ENCODE assay signal across 11 cellular contexts in the genomic region with DNA sequence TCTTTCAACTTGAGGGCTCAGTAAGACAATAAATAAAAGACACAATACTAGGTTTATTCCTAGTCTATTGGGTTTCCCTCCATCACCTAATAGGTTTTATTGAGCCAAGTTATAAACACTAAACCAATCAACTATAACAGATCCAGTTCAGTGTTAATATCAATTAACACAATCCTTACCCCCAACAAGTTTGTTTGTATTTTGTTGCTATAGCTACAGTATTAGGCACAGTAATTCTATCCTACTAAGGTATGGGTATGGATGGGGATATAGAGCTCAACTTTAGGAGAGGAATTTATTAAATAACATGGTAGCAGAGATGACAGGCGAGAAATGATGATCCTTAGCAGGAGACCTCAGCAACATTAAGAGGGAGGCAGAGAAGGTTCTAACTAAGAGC. TPM values are rescaled to one million over a fixed set of nuclear protein-coding genes. Genes with fewer than 3 reads are reported as not detected.
DNase-seq lines count a peak whose midpoint lies in the region; ATAC-seq and TF ChIP-seq lines count a peak whose summit lies in the region.
"Had no signal": no experiment of that assay in that cellular context is flagged by ENCODE, and none has a peak within 500 bp of the region (broad histone marks: within the 10 kb centered on the region; RNA-seq: fewer than 3 reads in every experiment).

No MANE protein-coding gene starts in this region.

- no peak overlapping the region for H3K4me2 ChIP-seq in mammary epithelial cell (ENCODE audit: insufficient read depth, low read depth, low read length)

- H3K27ac Mint-ChIP-seq in Caco-2 (ENCODE audit: unreplicated experiment) (peak overlapping the region; percentile 23), nephron (peak overlapping the region; percentile 4 to 64 (median 45))

- no peak overlapping the region for H2AFZ ChIP-seq in mammary epithelial cell (ENCODE audit: low read depth, low read length)

- 100% methylated on average over 1 of the region's 1 CpG for WGBS in mammary epithelial cell (ENCODE audit: low coverage, missing lambda C conversion rate)
- 93 to 98% methylated on average over 1 of the region's 1 CpG for WGBS in heart right ventricle, 2 donors

- H4K20me1 ChIP-seq in mammary epithelial cell (ENCODE audit: insufficient read depth, low read length) = peaks cover 28% of the 10 kb centered on the region

- in situ Hi-C loops in mammary epithelial cell (cut with MboI; ENCODE audit: low sequenced_read_pairs in 2 of 2) = no loop called here

- dilution Hi-C loops in mammary epithelial cell (cut with HindIII; ENCODE audit: low sequenced_read_pairs) = no loop called here

- DNase-seq in Caco-2 (no peak), HPDE6-E6E7 (ENCODE audit: extremely low spot score) (peak; percentile 8), mammary epithelial cell (no peak), heart right ventricle (no peak), CD1c-positive myeloid dendritic cell (ENCODE audit: extremely low spot score) (no peak)
- DNase-seq: activated CD4-positive, alpha-beta T cell treated with anti-CD3 and anti-CD28 coated beads for 1 hour; EL; head of caudate nucleus; KBM-7 had no signal

- H3K36me3 ChIP-seq in Caco-2 (ENCODE audit: control insufficient read depth, insufficient read depth, low read length) (no peaks in the 10 kb centered on the region), mammary epithelial cell (ENCODE audit: insufficient read depth, low read length) (peaks cover 2% of the 10 kb centered on the region), heart right ventricle (peaks cover 0 to 33% (median 0%) of the 10 kb centered on the region in 9 donors)

- H3K9me3 Mint-ChIP-seq in Caco-2 (ENCODE audit: unreplicated experiment) (no peaks in the 10 kb centered on the region), nephron (no peaks in the 10 kb centered on the region)

- no peaks in the 10 kb centered on the region for H3K27me3 ChIP-seq in Caco-2 (replicated peaks; ENCODE audit: control insufficient read depth, insufficient read depth, low read length)
- no peaks in the 10 kb centered on the region for H3K27me3 ChIP-seq in mammary epithelial cell (ENCODE audit: insufficient read depth, low read length)
- H3K27me3 ChIP-seq in heart right ventricle = no peaks in the 10 kb centered on the region

- H3K4me1 Mint-ChIP-seq in Caco-2 (ENCODE audit: low read depth, unreplicated experiment) = peaks cover 14% of the 10 kb centered on the region
- peaks cover 42% of the 10 kb centered on the region for H3K4me1 Mint-ChIP-seq in nephron

- CTCF ChIA-PET in Caco-2 (lab: Charles Lee) = no interaction called here
- CTCF ChIA-PET in mammary epithelial cell (lab: Charles Lee; ENCODE audit: low non-redundant PET) = no interaction called here

- no peak for TF ChIP-seq CTCF in Caco-2 (IDR thresholded peaks at IDR 0.05; ENCODE audit: insufficient read depth in 1 of 2, low read depth in 1 of 2, low read length in 1 of 2, severe bottlenecking in 1 of 2, unreplicated experiment in 1 of 2)
- no peak for TF ChIP-seq CTCF in mammary epithelial cell (conservative IDR thresholded peaks at IDR 0.05 in 1 of 2, IDR thresholded peaks at IDR 0.05 in 1 of 2; ENCODE audit: extremely low read depth in 1 of 2, insufficient read depth in 1 of 2, low read depth in 1 of 2, low read length in 2 of 2)
- TF ChIP-seq CTCF in nephron (IDR thresholded peaks at IDR 0.05; ENCODE audit: unreplicated experiment in 3 of 3) = no peak
- TF ChIP-seq CTCF in heart right ventricle (IDR thresholded peaks at IDR 0.05) = no peak

- H3K9ac ChIP-seq in mammary epithelial cell (ENCODE audit: insufficient read depth, low read length) = no peak overlapping the region

- POLR2A ChIA-PET in Caco-2 (lab: Charles Lee) = no interaction called here

- H3K27me3 Mint-ChIP-seq in Caco-2 (ENCODE audit: insufficient read depth, unreplicated experiment) (no peaks in the 10 kb centered on the region), nephron (ENCODE audit: low read depth) (no peaks in the 10 kb centered on the region)

- peaks cover 96% of the 10 kb centered on the region for H3K79me2 ChIP-seq in mammary epithelial cell (ENCODE audit: insufficient read depth, low read length)

- H3K27ac ChIP-seq in mammary epithelial cell (ENCODE audit: insufficient read depth, low read depth, low read length) (peak overlapping the region; percentile 25), heart right ventricle (peak overlapping the region in 1 of 10 donors; percentile 39)

- BruUV-seq in Caco-2 (replicated peaks; lab: Mats Ljungman, UMichigan) (TSS peak; percentile 1), mammary epithelial cell (replicated peaks; lab: Mats Ljungman, UMichigan) (no TSS peak)

- H3K9me3 ChIP-seq in Caco-2 (no peaks in the 10 kb centered on the region), mammary epithelial cell (replicated peaks; ENCODE audit: insufficient read depth, low read length) (no peaks in the 10 kb centered on the region), heart right ventricle (no peaks in the 10 kb centered on the region)

- H3K4me3 ChIP-seq in Caco-2 (ENCODE audit: low read depth, low read length) = no peak overlapping the region
- H3K4me3 ChIP-seq in mammary epithelial cell (replicated peaks in 1 of 3; ENCODE audit: insufficient read depth in 1 of 3, low read depth in 2 of 3, low read length in 3 of 3) = no peak overlapping the region
- H3K4me3 ChIP-seq in heart right ventricle = no peak overlapping the region

- intact Hi-C loops in Caco-2 (cut with micrococcal nuclease; ENCODE audit: unreplicated experiment) (no loop called here), mammary epithelial cell (cut with micrococcal nuclease) (no loop called here), heart right ventricle (cut with DNase I) (loop anchor here in 1 of 10 donors (5.0 kb wide), 1 partner anchor 936 kb away; no protein-coding TSS in a partner anchor)

- ATAC-seq in heart right ventricle (no peak), HG02759 (IDR thresholded peaks at IDR 0.05; ENCODE audit: unreplicated experiment) (no peak)

- peaks cover 54% of the 10 kb centered on the region for H3K36me3 Mint-ChIP-seq in Caco-2 (ENCODE audit: insufficient read depth, unreplicated experiment)
- peaks cover 26% of the 10 kb centered on the region for H3K36me3 Mint-ChIP-seq in nephron (ENCODE audit: low read depth)

- no peaks in the 10 kb centered on the region for H3K4me1 ChIP-seq in Caco-2
- peaks cover 8% of the 10 kb centered on the region for H3K4me1 ChIP-seq in mammary epithelial cell (ENCODE audit: insufficient read depth, low read length)
- peaks cover 15 to 93% (median 78%) of the 10 kb centered on the region in 9 donors for H3K4me1 ChIP-seq in heart right ventricle

- H3K4me3 Mint-ChIP-seq in Caco-2 (ENCODE audit: unreplicated experiment) = no peak overlapping the region
- H3K4me3 Mint-ChIP-seq in nephron = no peak overlapping the region

RNA-seq across cellular contexts. Expression of gene PPP4R3A, which starts 13.3 kb away (rescaled TPM):
- total RNA-seq in Caco-2 (2022) (96.5 and 98.9 TPM in 2 replicates), mammary epithelial cell (10 to 100 TPM; 47.7 to 84.1 TPM), heart right ventricle (10 to 100 TPM; 34.1 to 60.6 (median 41.8) TPM)
- polyA plus RNA-seq in mammary epithelial cell (37.1 TPM), heart right ventricle (10 to 100 TPM; 32.2 to 40.2 TPM)
- 30.8 TPM for polyA minus RNA-seq in mammary epithelial cell
